Comparison of ENCODE assay signal across 8 cellular contexts in the genomic region with DNA sequence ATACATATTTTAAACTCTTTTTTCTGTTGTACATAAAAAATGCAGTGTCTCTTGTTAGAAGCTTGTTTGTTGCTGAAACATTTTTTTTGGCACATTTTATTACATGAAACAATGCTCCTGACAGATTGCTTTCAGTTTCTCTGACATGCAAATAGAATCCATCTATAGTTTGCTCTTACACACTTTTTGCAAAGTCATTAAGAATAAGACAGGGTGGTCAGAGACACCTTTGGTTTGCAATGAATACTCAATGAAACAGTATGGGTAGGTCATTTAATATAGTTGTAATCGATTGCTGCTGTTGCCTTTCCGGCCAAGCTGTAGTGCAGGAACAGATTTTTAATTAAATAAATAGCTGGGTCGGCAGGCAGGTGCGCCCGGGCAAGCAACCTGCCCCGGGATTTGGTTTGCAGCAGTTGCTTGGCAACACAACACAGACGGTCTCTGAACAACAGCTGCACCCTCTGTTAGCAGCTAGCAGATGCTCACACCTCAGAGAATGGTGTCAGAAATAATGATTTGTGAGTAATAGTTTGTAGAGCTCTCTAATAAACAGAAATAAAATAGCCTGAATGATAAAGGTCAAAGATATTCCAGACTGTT.
DNase-seq lines count a peak whose midpoint lies in the region; ATAC-seq, FAIRE-seq and TF ChIP-seq lines count a peak whose summit lies in the region.

No MANE protein-coding gene starts in this region.

- TF ChIP-seq POLR2A in erythroblast (IDR thresholded peaks at IDR 0.05; ENCODE audit: low read length), result no peak

- no peaks in the 10 kb centered on the region for H3K9me3 ChIP-seq in Panc1 (ENCODE audit: control insufficient read depth, insufficient read depth, low read depth, low read length)

- no peaks in the 10 kb centered on the region for H3K27me3 ChIP-seq in Panc1 (ENCODE audit: control insufficient read depth, insufficient read depth, low read length)

- no peak for FAIRE-seq in GM19239 (lab: Jason Lieb, UNC)

- POLR2A ChIA-PET in Panc1 (lab: Charles Lee), result no interaction called here

- peak; percentile 86 for DNase-seq in LHCN-M2 (ENCODE audit: low read depth)
- DNase-seq in Panc1 (ENCODE audit: low read depth, low spot score), result no peak
- DNase-seq in lung microvascular endothelial cell (ENCODE audit: low read depth in 2 of 2), result peak; percentile 33 to 72
- no peak for DNase-seq in erythroblast (lab: John Stamatoyannopoulos, UW)
- no peak for DNase-seq in GM19239 (ENCODE audit: insufficient read length, low spot score)
- no peak for DNase-seq in MV-4-11 (lab: John Stamatoyannopoulos, UW)
- no peak for DNase-seq in AG20443 (ENCODE audit: low spot score)

- no TSS peak for BruUV-seq in Panc1 (replicated peaks; lab: Mats Ljungman, UMichigan)

- H3K36me3 ChIP-seq in Panc1 (ENCODE audit: control insufficient read depth, insufficient read depth, low read length), result no peaks in the 10 kb centered on the region

- no peaks in the 10 kb centered on the region for H3K4me1 ChIP-seq in Panc1 (ENCODE audit: control insufficient read depth, insufficient read depth, low read length)

- intact Hi-C loops in Panc1 (cut with micrococcal nuclease; ENCODE audit: unreplicated experiment), result no loop called here

- in situ Hi-C loops in Panc1 (cut with HindIII; ENCODE audit: low pct_unique_long_range_greater_than_20kb, low sequenced_read_pairs), result no loop called here

- no peak for TF ChIP-seq CTCF in Panc1 (IDR thresholded peaks at IDR 0.05)

- H3K27ac ChIP-seq in Panc1 (ENCODE audit: low read length), result no peak overlapping the region

- ATAC-seq in GM18511 (IDR thresholded peaks at IDR 0.05; ENCODE audit: unreplicated experiment), result peak; percentile 74
- no peak for ATAC-seq in Panc1

- CTCF ChIA-PET in Panc1 (lab: Charles Lee), result no interaction called here

- H3K4me3 ChIP-seq in Panc1 (ENCODE audit: low read depth in 2 of 2, low read length in 2 of 2), result peak overlapping the region; percentile 7 to 24; a peak in 2 of 4 replicates

Comparison
In these comparisons a context has a peak if more than half of its experiments do, and no peak if none do; other contexts are left out.
1. DNase-seq: peak in LHCN-M2 (single experiment) and lung microvascular endothelial cell (2 of 2); none in Panc1 (single experiment), erythroblast (0 of 2), GM19239 (single experiment), MV-4-11 (single experiment) and AG20443 (single experiment).